9 cellular contexts compared by ENCODE assay signal in genomic region chr11:44611687-44612437, GRCh38. TPM values are rescaled to one million over a fixed set of nuclear protein-coding genes. Genes with fewer than 3 reads are reported as not detected.
A peak's percentile ranks its signal among the peaks of the same experiment; 100 is the strongest.
DNase-seq lines count a peak whose midpoint lies in the region; ATAC-seq and TF ChIP-seq lines count a peak whose summit lies in the region.
"Had no signal": no experiment of that assay in that cellular context is flagged by ENCODE, and none has a peak within 500 bp of the region (broad histone marks: within the 10 kb centered on the region; RNA-seq: fewer than 3 reads in every experiment).

No MANE protein-coding gene starts in this region.

- no peaks in the 10 kb centered on the region for H3K27me3 Mint-ChIP-seq in CD4-positive, alpha-beta T cell

- no peaks in the 10 kb centered on the region for H3K27me3 ChIP-seq in CD4-positive, alpha-beta T cell (ENCODE audit: control insufficient read depth, insufficient read depth, low read length)

- POLR2A ChIA-PET in CD4-positive, alpha-beta T cell (lab: Charles Lee), result interaction anchor here (0.8 to 5.3 kb wide), 10 partner anchors 10 to 53 kb away, joined by 3 to 59 read pairs (median 5); partner anchors contain the start of gene CD82
- POLR2A ChIA-PET in RWPE1 (lab: Yijun Ruan, JAX; ENCODE audit: low non-redundant PET), result interaction anchor here (0.5 kb wide), 1 partner anchor 288 kb away, joined by 8 read pairs; no protein-coding TSS in a partner anchor

- H3K27ac ChIP-seq in CD4-positive, alpha-beta T cell (ENCODE audit: low read depth, low read length), result peak overlapping the region; percentile 49
- H3K27ac ChIP-seq in RWPE1, result peak overlapping the region; percentile 41

- peaks cover 84% of the 10 kb centered on the region for H3K4me1 Mint-ChIP-seq in CD4-positive, alpha-beta T cell (ENCODE audit: low read depth)

- DNase-seq in CD4-positive, alpha-beta T cell, result peak; percentile 19 to 66 (median 59)
- no peak for DNase-seq in RWPE1 (ENCODE audit: low spot score)
- peak; percentile 29 for DNase-seq in activated naive CD8-positive, alpha-beta T cell treated with anti-CD3 and anti-CD28 coated beads, Interleukin-2, amount 50 U/mL, for 16 hours (ENCODE audit: low read depth, low spot score)
- DNase-seq in stimulated activated CD8-positive, alpha-beta memory T cell treated with anti-CD3 and anti-CD28 coated beads, Interleukin-2, amount 100 ng/mL, for 48 hours (ENCODE audit: low read depth in 2 of 2), result peak; percentile 50 to 58
- DNase-seq in NCI-H2196 treated with DMSO at 0.1 percent for 48 hours (lab: John Stamatoyannopoulos, UW; ENCODE audit: unreplicated experiment), result no peak
- no peak for DNase-seq in hepatic stellate cell (ENCODE audit: low spot score)

- intact Hi-C loops in CD4-positive, alpha-beta T cell (cut with DNase I, micrococcal nuclease), result loop anchor here (2.0 to 10.0 kb wide), 3 partner anchors 43 to 723 kb away; no protein-coding TSS in a partner anchor

- no peaks in the 10 kb centered on the region for H3K9me3 ChIP-seq in CD4-positive, alpha-beta T cell (ENCODE audit: control insufficient read depth, low read length)

- no peaks in the 10 kb centered on the region for H3K9me3 Mint-ChIP-seq in CD4-positive, alpha-beta T cell
- H3K9me3 Mint-ChIP-seq: neural crest cell had no signal

- H3K36me3 Mint-ChIP-seq in CD4-positive, alpha-beta T cell (ENCODE audit: low read depth), result peaks cover 45% of the 10 kb centered on the region

- CTCF ChIA-PET in CD4-positive, alpha-beta T cell (lab: Charles Lee), result interaction anchor here (0.7 to 2.5 kb wide), 8 partner anchors 13 to 315 kb away, joined by 3 to 20 read pairs (median 4); partner anchors contain the start of gene CD82
- CTCF ChIA-PET in RWPE1 (lab: Yijun Ruan, JAX), result interaction anchor here (0.7 to 2.7 kb wide), 3 partner anchors 9 to 55 kb away, joined by 6 to 10 read pairs (median 7); no protein-coding TSS in a partner anchor

- TF ChIP-seq CTCF in CD4-positive, alpha-beta T cell (IDR thresholded peaks at IDR 0.05), result no peak
- TF ChIP-seq CTCF in RWPE1 (conservative IDR thresholded peaks at IDR 0.05; ENCODE audit: low read depth), result no peak

- H3K4me3 Mint-ChIP-seq in CD4-positive, alpha-beta T cell, result peak overlapping the region; percentile 11
- H3K4me3 Mint-ChIP-seq: neural crest cell had no signal

- peak overlapping the region; percentile 82 for H3K27ac Mint-ChIP-seq in CD4-positive, alpha-beta T cell

- ATAC-seq in CD4-positive, alpha-beta T cell (ENCODE audit: poor library complexity), result peak; percentile 83
- ATAC-seq in GM21526 (IDR thresholded peaks at IDR 0.05; ENCODE audit: low FRiP score, unreplicated experiment), result peak; percentile 32
- ATAC-seq in GM19324 (IDR thresholded peaks at IDR 0.05; ENCODE audit: low FRiP score, unreplicated experiment), result no peak

RNA-seq across cellular contexts. Expression of gene CD82, which starts 46.4 kb away (rescaled TPM):
- total RNA-seq in CD4-positive, alpha-beta T cell, result 10 to 100 TPM; 33.8 to 37.3 TPM

Comparison
In these comparisons a context has a peak if more than half of its experiments do, and no peak if none do; other contexts are left out.
1. DNase-seq: peak in CD4-positive, alpha-beta T cell (10 of 10), activated naive CD8-positive, alpha-beta T cell treated with anti-CD3 and anti-CD28 coated beads, Interleukin-2, amount 50 U/mL, for 16 hours (single experiment) and stimulated activated CD8-positive, alpha-beta memory T cell treated with anti-CD3 and anti-CD28 coated beads, Interleukin-2, amount 100 ng/mL, for 48 hours (2 of 2); none in RWPE1 (single experiment), NCI-H2196 treated with DMSO at 0.1 percent for 48 hours (single experiment) and hepatic stellate cell (single experiment).